ENCODE assay signal across 1 cellular context in the genomic region with DNA sequence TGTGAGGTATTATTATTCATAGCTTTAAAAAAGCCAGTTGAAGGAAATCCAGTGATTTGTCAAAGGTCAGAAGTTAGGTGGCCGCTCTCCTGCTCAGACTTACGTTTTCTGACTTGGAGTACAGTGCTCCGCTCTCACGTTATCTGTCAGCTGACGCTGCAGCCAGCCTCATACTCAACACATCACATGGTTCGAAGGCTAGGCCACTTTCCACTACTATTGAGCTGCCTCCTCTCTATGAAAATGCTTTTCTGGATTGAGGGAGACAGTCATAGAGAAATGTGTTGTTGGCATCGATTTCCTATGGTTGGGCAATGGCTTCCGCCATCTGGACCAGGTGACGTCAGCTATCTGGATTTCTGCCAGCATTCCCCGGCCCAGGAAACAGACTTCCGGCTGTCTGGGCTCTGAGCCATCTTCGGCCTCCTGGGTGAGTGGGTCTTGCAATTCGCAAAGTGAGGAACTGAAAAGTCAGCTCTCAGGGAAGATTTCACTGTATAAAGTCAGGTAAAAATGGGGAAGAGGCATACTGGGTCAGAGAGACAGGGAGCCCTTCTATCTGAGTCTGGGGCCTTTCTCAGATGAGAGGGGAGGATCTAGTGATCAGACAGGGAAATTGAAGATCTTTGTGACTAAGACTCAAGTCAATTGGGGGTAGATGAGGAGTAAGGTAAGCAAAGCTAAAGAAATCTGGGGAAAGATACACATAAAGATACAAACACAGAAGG.
A peak's percentile ranks its signal among the peaks of the same experiment; 100 is the strongest.
TF ChIP-seq lines count a peak whose summit lies in the region.

No MANE protein-coding gene starts in this region.

TF ChIP-seq in K562, 482 proteins besides CTCF, POLR2A, EP300 and RAD21 (continues in another document):
- TF ChIP-seq ZNF76 (CRISPR knock-in tag; IDR thresholded peaks at IDR 0.05; ENCODE audit: borderline replicate concordance) (peak; percentile 93), ZNF324 (CRISPR knock-in tag; IDR thresholded peaks at IDR 0.05) (peak; percentile 71; the same call in 1 of the 2 replicates), BRCA1 (IDR thresholded peaks at IDR 0.05) (no peak), BRCA1 (CRISPR knock-in tag; IDR thresholded peaks at IDR 0.05) (no peak), ETV1 (tag; conservative IDR thresholded peaks at IDR 0.05; ENCODE audit: low read depth) (peak; percentile 100), EZH2 (IDR thresholded peaks at IDR 0.05; ENCODE audit: borderline replicate concordance, low read depth, low read length) (no peak), MEIS2 (IDR thresholded peaks at IDR 0.05; ENCODE audit: partially characterized antibody) (no peak), DMBX1 (CRISPR knock-in tag; IDR thresholded peaks at IDR 0.05; ENCODE audit: borderline replicate concordance) (peak; percentile 92; the same call in 1 of the 2 replicates), ATF1 (CRISPR knock-in tag; IDR thresholded peaks at IDR 0.05) (no peak), ATF1 (tag; IDR thresholded peaks at IDR 0.05) (peak; percentile 97), L3MBTL2 (IDR thresholded peaks at IDR 0.05) (peak; percentile 94), SMC3 (conservative IDR thresholded peaks at IDR 0.05; ENCODE audit: insufficient read depth, low read depth, low read length) (no peak), ZNF583 (CRISPR knock-in tag; IDR thresholded peaks at IDR 0.05) (peak; percentile 95), ATF7 (IDR thresholded peaks at IDR 0.05) (peak; percentile 99), ZKSCAN8 (CRISPR knock-in tag; IDR thresholded peaks at IDR 0.05) (peak; percentile 81; the same call in 1 of the 2 replicates), HDAC3 (IDR thresholded peaks at IDR 0.05; ENCODE audit: borderline replicate concordance, partially characterized antibody) (peak; percentile 85), PHF8 (IDR thresholded peaks at IDR 0.05; ENCODE audit: borderline replicate concordance, low read length) (peak; percentile 44; the same call in 1 of the 2 replicates), ZNF431 (CRISPR knock-in tag; IDR thresholded peaks at IDR 0.05) (no peak), SMAD1 (IDR thresholded peaks at IDR 0.05; ENCODE audit: low read depth, low read length, partially characterized antibody) (peak; percentile 94), ZBTB8A (IDR thresholded peaks at IDR 0.05; ENCODE audit: partially characterized antibody) (no peak), MCM2 (IDR thresholded peaks at IDR 0.05; ENCODE audit: low read depth) (no peak), RUNX1 (IDR thresholded peaks at IDR 0.05; ENCODE audit: low read depth) (no peak), ZNF143 (CRISPR knock-in tag; IDR thresholded peaks at IDR 0.05) (no peak), NR2C1 (IDR thresholded peaks at IDR 0.05) (0 out of 2 replicates have a peak, but pooled peaks have one; percentile 41), NR2C1 (tag; IDR thresholded peaks at IDR 0.05) (peak; percentile 79), ZNF778 (CRISPR knock-in tag; IDR thresholded peaks at IDR 0.05) (no peak), ESRRB (CRISPR knock-in tag; IDR thresholded peaks at IDR 0.05; ENCODE audit: borderline replicate concordance) (no peak), RAD51 (IDR thresholded peaks at IDR 0.05; ENCODE audit: borderline replicate concordance, low read depth) (peak; percentile 87), PYGO2 (tag; IDR thresholded peaks at IDR 0.05) (peak; percentile 44; the same call in 1 of the 2 replicates), RBFOX2 (IDR thresholded peaks at IDR 0.05; ENCODE audit: low read depth, low read length) (peak; percentile 45; the same call in 1 of the 2 replicates), SMARCA5 (IDR thresholded peaks at IDR 0.05) (peak; percentile 42; the same call in 1 of the 2 replicates), ZNF197 (CRISPR knock-in tag; IDR thresholded peaks at IDR 0.05; ENCODE audit: low read depth) (peak; percentile 86), SAFB2 (IDR thresholded peaks at IDR 0.05; ENCODE audit: borderline replicate concordance, low read depth, low read length, severe bottlenecking) (no peak), MTA1 (IDR thresholded peaks at IDR 0.05; ENCODE audit: borderline replicate concordance) (peak; percentile 75), SIN3A (IDR thresholded peaks at IDR 0.05; ENCODE audit: borderline replicate concordance in 2 of 2, control insufficient read depth in 1 of 2, low read depth in 2 of 2, low read length in 2 of 2) (0 out of 4 replicates have a peak, but pooled peaks of 1 of the 2 experiments have one; percentile 33), ERF (CRISPR knock-in tag; IDR thresholded peaks at IDR 0.05) (peak; percentile 90), HIVEP1 (CRISPR knock-in tag; IDR thresholded peaks at IDR 0.05) (peak; percentile 90), SOX6 (IDR thresholded peaks at IDR 0.05) (peak; percentile 56; the same call in 1 of the 2 replicates), BCOR (IDR thresholded peaks at IDR 0.05) (no peak), PHTF2 (CRISPR knock-in tag; IDR thresholded peaks at IDR 0.05) (no peak), RBM15 (IDR thresholded peaks at IDR 0.05; ENCODE audit: insufficient read depth, low read length) (no peak), SRSF9 (IDR thresholded peaks at IDR 0.05; ENCODE audit: borderline replicate concordance, low read depth, low read length) (no peak), HDGF (IDR thresholded peaks at IDR 0.05) (no peak), GABPA (tag; conservative IDR thresholded peaks at IDR 0.05; ENCODE audit: low read depth) (peak; percentile 88), HMGN3 (IDR thresholded peaks at IDR 0.05; ENCODE audit: borderline replicate concordance, extremely low read depth, insufficient read length, low read depth, low read length) (no peak), DPF2 (IDR thresholded peaks at IDR 0.05) (peak; percentile 94), FUS (optimal IDR thresholded peaks at IDR 0.05; ENCODE audit: low read depth, low read length) (no peak), CC2D1A (IDR thresholded peaks at IDR 0.05) (no peak; the same call in none of the 2 replicates), CCNT2 (IDR thresholded peaks at IDR 0.05; ENCODE audit: borderline replicate concordance, extremely low read depth, insufficient read length, low read depth, low read length) (no peak)
- TF ChIP-seq, protein P1, sequence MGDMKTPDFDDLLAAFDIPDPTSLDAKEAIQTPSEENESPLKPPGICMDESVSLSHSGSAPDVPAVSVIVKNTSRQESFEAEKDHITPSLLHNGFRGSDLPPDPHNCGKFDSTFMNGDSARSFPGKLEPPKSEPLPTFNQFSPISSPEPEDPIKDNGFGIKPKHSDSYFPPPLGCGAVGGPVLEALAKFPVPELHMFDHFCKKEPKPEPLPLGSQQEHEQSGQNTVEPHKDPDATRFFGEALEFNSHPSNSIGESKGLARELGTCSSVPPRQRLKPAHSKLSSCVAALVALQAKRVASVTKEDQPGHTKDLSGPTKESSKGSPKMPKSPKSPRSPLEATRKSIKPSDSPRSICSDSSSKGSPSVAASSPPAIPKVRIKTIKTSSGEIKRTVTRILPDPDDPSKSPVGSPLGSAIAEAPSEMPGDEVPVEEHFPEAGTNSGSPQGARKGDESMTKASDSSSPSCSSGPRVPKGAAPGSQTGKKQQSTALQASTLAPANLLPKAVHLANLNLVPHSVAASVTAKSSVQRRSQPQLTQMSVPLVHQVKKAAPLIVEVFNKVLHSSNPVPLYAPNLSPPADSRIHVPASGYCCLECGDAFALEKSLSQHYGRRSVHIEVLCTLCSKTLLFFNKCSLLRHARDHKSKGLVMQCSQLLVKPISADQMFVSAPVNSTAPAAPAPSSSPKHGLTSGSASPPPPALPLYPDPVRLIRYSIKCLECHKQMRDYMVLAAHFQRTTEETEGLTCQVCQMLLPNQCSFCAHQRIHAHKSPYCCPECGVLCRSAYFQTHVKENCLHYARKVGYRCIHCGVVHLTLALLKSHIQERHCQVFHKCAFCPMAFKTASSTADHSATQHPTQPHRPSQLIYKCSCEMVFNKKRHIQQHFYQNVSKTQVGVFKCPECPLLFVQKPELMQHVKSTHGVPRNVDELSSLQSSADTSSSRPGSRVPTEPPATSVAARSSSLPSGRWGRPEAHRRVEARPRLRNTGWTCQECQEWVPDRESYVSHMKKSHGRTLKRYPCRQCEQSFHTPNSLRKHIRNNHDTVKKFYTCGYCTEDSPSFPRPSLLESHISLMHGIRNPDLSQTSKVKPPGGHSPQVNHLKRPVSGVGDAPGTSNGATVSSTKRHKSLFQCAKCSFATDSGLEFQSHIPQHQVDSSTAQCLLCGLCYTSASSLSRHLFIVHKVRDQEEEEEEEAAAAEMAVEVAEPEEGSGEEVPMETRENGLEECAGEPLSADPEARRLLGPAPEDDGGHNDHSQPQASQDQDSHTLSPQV (IDR thresholded peaks at IDR 0.05): peak; percentile 99
- TF ChIP-seq, protein P2, sequence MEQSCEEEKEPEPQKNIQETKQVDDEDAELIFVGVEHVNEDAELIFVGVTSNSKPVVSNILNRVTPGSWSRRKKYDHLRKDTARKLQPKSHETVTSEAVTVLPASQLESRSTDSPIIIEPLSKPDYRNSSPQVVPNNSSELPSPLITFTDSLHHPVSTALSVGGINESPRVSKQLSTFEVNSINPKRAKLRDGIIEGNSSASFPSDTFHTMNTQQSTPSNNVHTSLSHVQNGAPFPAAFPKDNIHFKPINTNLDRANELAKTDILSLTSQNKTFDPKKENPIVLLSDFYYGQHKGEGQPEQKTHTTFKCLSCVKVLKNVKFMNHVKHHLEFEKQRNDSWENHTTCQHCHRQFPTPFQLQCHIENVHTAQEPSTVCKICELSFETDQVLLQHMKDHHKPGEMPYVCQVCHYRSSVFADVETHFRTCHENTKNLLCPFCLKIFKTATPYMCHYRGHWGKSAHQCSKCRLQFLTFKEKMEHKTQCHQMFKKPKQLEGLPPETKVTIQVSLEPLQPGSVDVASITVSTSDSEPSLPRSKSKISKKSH (CRISPR knock-in tag; IDR thresholded peaks at IDR 0.05): no peak
- TF ChIP-seq, protein P3, sequence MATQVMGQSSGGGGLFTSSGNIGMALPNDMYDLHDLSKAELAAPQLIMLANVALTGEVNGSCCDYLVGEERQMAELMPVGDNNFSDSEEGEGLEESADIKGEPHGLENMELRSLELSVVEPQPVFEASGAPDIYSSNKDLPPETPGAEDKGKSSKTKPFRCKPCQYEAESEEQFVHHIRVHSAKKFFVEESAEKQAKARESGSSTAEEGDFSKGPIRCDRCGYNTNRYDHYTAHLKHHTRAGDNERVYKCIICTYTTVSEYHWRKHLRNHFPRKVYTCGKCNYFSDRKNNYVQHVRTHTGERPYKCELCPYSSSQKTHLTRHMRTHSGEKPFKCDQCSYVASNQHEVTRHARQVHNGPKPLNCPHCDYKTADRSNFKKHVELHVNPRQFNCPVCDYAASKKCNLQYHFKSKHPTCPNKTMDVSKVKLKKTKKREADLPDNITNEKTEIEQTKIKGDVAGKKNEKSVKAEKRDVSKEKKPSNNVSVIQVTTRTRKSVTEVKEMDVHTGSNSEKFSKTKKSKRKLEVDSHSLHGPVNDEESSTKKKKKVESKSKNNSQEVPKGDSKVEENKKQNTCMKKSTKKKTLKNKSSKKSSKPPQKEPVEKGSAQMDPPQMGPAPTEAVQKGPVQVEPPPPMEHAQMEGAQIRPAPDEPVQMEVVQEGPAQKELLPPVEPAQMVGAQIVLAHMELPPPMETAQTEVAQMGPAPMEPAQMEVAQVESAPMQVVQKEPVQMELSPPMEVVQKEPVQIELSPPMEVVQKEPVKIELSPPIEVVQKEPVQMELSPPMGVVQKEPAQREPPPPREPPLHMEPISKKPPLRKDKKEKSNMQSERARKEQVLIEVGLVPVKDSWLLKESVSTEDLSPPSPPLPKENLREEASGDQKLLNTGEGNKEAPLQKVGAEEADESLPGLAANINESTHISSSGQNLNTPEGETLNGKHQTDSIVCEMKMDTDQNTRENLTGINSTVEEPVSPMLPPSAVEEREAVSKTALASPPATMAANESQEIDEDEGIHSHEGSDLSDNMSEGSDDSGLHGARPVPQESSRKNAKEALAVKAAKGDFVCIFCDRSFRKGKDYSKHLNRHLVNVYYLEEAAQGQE (CRISPR knock-in tag; IDR thresholded peaks at IDR 0.05; ENCODE audit: low read depth): 0 out of 2 replicates have a peak, but pooled peaks have one; percentile 59
- TF ChIP-seq, protein P4, sequence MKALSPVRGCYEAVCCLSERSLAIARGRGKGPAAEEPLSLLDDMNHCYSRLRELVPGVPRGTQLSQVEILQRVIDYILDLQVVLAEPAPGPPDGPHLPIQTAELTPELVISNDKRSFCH (CRISPR knock-in tag; IDR thresholded peaks at IDR 0.05): no peak
- TF ChIP-seq, protein P4 (tag; IDR thresholded peaks at IDR 0.05): peak; percentile 93
- TF ChIP-seq, protein P5, sequence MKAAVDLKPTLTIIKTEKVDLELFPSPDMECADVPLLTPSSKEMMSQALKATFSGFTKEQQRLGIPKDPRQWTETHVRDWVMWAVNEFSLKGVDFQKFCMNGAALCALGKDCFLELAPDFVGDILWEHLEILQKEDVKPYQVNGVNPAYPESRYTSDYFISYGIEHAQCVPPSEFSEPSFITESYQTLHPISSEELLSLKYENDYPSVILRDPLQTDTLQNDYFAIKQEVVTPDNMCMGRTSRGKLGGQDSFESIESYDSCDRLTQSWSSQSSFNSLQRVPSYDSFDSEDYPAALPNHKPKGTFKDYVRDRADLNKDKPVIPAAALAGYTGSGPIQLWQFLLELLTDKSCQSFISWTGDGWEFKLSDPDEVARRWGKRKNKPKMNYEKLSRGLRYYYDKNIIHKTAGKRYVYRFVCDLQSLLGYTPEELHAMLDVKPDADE (conservative IDR thresholded peaks at IDR 0.05; ENCODE audit: control insufficient read depth, low read depth, low read length): no peak
- TF ChIP-seq, protein P6, sequence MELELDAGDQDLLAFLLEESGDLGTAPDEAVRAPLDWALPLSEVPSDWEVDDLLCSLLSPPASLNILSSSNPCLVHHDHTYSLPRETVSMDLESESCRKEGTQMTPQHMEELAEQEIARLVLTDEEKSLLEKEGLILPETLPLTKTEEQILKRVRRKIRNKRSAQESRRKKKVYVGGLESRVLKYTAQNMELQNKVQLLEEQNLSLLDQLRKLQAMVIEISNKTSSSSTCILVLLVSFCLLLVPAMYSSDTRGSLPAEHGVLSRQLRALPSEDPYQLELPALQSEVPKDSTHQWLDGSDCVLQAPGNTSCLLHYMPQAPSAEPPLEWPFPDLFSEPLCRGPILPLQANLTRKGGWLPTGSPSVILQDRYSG (tag; conservative IDR thresholded peaks at IDR 0.05; ENCODE audit: low read depth): peak; percentile 92
- TF ChIP-seq, protein P7, sequence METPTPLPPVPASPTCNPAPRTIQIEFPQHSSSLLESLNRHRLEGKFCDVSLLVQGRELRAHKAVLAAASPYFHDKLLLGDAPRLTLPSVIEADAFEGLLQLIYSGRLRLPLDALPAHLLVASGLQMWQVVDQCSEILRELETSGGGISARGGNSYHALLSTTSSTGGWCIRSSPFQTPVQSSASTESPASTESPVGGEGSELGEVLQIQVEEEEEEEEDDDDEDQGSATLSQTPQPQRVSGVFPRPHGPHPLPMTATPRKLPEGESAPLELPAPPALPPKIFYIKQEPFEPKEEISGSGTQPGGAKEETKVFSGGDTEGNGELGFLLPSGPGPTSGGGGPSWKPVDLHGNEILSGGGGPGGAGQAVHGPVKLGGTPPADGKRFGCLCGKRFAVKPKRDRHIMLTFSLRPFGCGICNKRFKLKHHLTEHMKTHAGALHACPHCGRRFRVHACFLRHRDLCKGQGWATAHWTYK (CRISPR knock-in tag; IDR thresholded peaks at IDR 0.05): peak; percentile 87
- TF ChIP-seq, protein P8, sequence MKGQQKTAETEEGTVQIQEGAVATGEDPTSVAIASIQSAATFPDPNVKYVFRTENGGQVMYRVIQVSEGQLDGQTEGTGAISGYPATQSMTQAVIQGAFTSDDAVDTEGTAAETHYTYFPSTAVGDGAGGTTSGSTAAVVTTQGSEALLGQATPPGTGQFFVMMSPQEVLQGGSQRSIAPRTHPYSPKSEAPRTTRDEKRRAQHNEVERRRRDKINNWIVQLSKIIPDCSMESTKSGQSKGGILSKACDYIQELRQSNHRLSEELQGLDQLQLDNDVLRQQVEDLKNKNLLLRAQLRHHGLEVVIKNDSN (CRISPR knock-in tag; IDR thresholded peaks at IDR 0.05): peak; percentile 88
